1 cellular context compared by ENCODE assay signal in genomic region chr14:76948213-76948947, GRCh38.
TF ChIP-seq lines count a peak whose summit lies in the region.

No MANE protein-coding gene starts in this region.

TF ChIP-seq in HepG2, 621 proteins besides CTCF, POLR2A, EP300 and RAD21 (continued from another document and continues in another):
- TF ChIP-seq NR2C2 (CRISPR knock-in tag; IDR thresholded peaks at IDR 0.05; ENCODE audit: borderline replicate concordance) (no peak), ZNF709 (CRISPR knock-in tag; IDR thresholded peaks at IDR 0.05) (no peak), MTERF4 (CRISPR knock-in tag; IDR thresholded peaks at IDR 0.05) (no peak), MBD4 (IDR thresholded peaks at IDR 0.05; ENCODE audit: borderline replicate concordance, low read length) (no peak), DPF2 (CRISPR knock-in tag; IDR thresholded peaks at IDR 0.05; ENCODE audit: borderline replicate concordance, low read depth) (no peak; the same call in 1 of the 2 replicates), NRL (CRISPR knock-in tag; IDR thresholded peaks at IDR 0.05; ENCODE audit: borderline replicate concordance) (no peak), SAP130 (CRISPR knock-in tag; IDR thresholded peaks at IDR 0.05; ENCODE audit: low read depth) (peak; percentile 50), PRPF4 (IDR thresholded peaks at IDR 0.05; ENCODE audit: low read depth, low read length, poor library complexity, severe bottlenecking) (no peak), SMAD9 (CRISPR knock-in tag; IDR thresholded peaks at IDR 0.05) (no peak), KDM2A (CRISPR knock-in tag; IDR thresholded peaks at IDR 0.05; ENCODE audit: borderline replicate concordance, low read depth) (no peak), RFXAP (CRISPR knock-in tag; IDR thresholded peaks at IDR 0.05; ENCODE audit: borderline replicate concordance) (no peak), MTF1 (CRISPR knock-in tag; IDR thresholded peaks at IDR 0.05) (no peak), MYC (CRISPR knock-in tag; IDR thresholded peaks at IDR 0.05; ENCODE audit: borderline replicate concordance) (peak; percentile 28; the same call in 1 of the 2 replicates), HNRNPUL1 (IDR thresholded peaks at IDR 0.05; ENCODE audit: low read depth, low read length) (no peak), ATRX (CRISPR knock-in tag; IDR thresholded peaks at IDR 0.05; ENCODE audit: borderline replicate concordance) (no peak), HCFC1 (IDR thresholded peaks at IDR 0.05; ENCODE audit: low read depth, low read length) (no peak), PCBP2 (optimal IDR thresholded peaks at IDR 0.05; ENCODE audit: low read depth, low read length, poor library complexity, severe bottlenecking) (no peak), ZNF160 (CRISPR knock-in tag; IDR thresholded peaks at IDR 0.05) (no peak), ZNF280B (CRISPR knock-in tag; IDR thresholded peaks at IDR 0.05; ENCODE audit: borderline replicate concordance) (no peak), THAP8 (CRISPR knock-in tag; IDR thresholded peaks at IDR 0.05; ENCODE audit: borderline replicate concordance) (no peak), CBX5 (CRISPR knock-in tag; IDR thresholded peaks at IDR 0.05; ENCODE audit: borderline replicate concordance) (no peak), ZNF281 (CRISPR knock-in tag; IDR thresholded peaks at IDR 0.05; ENCODE audit: borderline replicate concordance) (no peak), TP53 (CRISPR knock-in tag; conservative IDR thresholded peaks at IDR 0.05) (no peak), MEF2D (CRISPR knock-in tag; IDR thresholded peaks at IDR 0.05) (no peak), FOXO4 (CRISPR knock-in tag; conservative IDR thresholded peaks at IDR 0.05) (no peak), ZNF263 (CRISPR knock-in tag; IDR thresholded peaks at IDR 0.05) (peak; percentile 86), ZNF781 (CRISPR knock-in tag; IDR thresholded peaks at IDR 0.05; ENCODE audit: borderline replicate concordance, not compliant biosample characterization) (no peak), ZBTB42 (CRISPR knock-in tag; IDR thresholded peaks at IDR 0.05) (no peak), STAT5B (CRISPR knock-in tag; IDR thresholded peaks at IDR 0.05) (no peak), TEF (CRISPR knock-in tag; IDR thresholded peaks at IDR 0.05) (no peak), ZBTB10 (CRISPR knock-in tag; IDR thresholded peaks at IDR 0.05; ENCODE audit: borderline replicate concordance) (no peak), MXD1 (CRISPR knock-in tag; IDR thresholded peaks at IDR 0.05) (no peak), YEATS2 (CRISPR knock-in tag; IDR thresholded peaks at IDR 0.05; ENCODE audit: borderline replicate concordance) (peak; percentile 56; the same call in 1 of the 2 replicates), PHF8 (CRISPR knock-in tag; IDR thresholded peaks at IDR 0.05) (no peak), ARID4A (CRISPR knock-in tag; IDR thresholded peaks at IDR 0.05; ENCODE audit: borderline replicate concordance) (no peak; the same call in 1 of the 2 replicates), KMT2A (CRISPR knock-in tag; IDR thresholded peaks at IDR 0.05) (no peak), ZNF501 (CRISPR knock-in tag; IDR thresholded peaks at IDR 0.05) (no peak), TBX3 (IDR thresholded peaks at IDR 0.05; ENCODE audit: borderline replicate concordance) (no peak), ZNF549 (CRISPR knock-in tag; IDR thresholded peaks at IDR 0.05) (no peak), ZBTB3 (CRISPR knock-in tag; IDR thresholded peaks at IDR 0.05; ENCODE audit: borderline replicate concordance, low read depth) (no peak), ZNF720 (CRISPR knock-in tag; IDR thresholded peaks at IDR 0.05) (no peak), HDAC6 (IDR thresholded peaks at IDR 0.05; ENCODE audit: low read depth, low read length) (no peak), ZFP91 (CRISPR knock-in tag; IDR thresholded peaks at IDR 0.05; ENCODE audit: borderline replicate concordance) (peak; percentile 37; the same call in 1 of the 2 replicates), MAX (IDR thresholded peaks at IDR 0.05) (0 out of 2 replicates have a peak, but pooled peaks have one; percentile 27), ZNF230 (CRISPR knock-in tag; IDR thresholded peaks at IDR 0.05) (no peak), ZNF850 (CRISPR knock-in tag; conservative IDR thresholded peaks at IDR 0.05) (no peak), TFAP4 (IDR thresholded peaks at IDR 0.05; ENCODE audit: borderline replicate concordance, low read depth) (no peak)
